ENCODE assay signal across 1 cellular context in genomic region chr14:56686416-56686815, GRCh38.
TF ChIP-seq lines count a peak whose summit lies in the region.

No MANE protein-coding gene starts in this region.

TF ChIP-seq in SK-N-SH, 30 proteins besides CTCF, POLR2A, EP300 and RAD21 (continued from another document):
- TF ChIP-seq IRF3 (IDR thresholded peaks at IDR 0.05; ENCODE audit: low read depth, low read length) (no peak), MXI1 (IDR thresholded peaks at IDR 0.05; ENCODE audit: low read depth, low read length) (no peak), NRF1 (IDR thresholded peaks at IDR 0.05; ENCODE audit: low read depth, low read length) (no peak), CHD2 (IDR thresholded peaks at IDR 0.05; ENCODE audit: low read length, partially characterized antibody) (no peak), RXRA (IDR thresholded peaks at IDR 0.05; ENCODE audit: borderline replicate concordance, low read depth) (no peak), POLR2AphosphoS5 (IDR thresholded peaks at IDR 0.05; ENCODE audit: low read depth, low read length) (no peak), FOSL2 (IDR thresholded peaks at IDR 0.05; ENCODE audit: borderline replicate concordance, low read depth) (no peak), ZBTB33 (IDR thresholded peaks at IDR 0.05; ENCODE audit: borderline replicate concordance, low read depth) (no peak), MAX (IDR thresholded peaks at IDR 0.05; ENCODE audit: low read depth) (no peak)
